1 cellular context compared by ENCODE assay signal in the genomic region with DNA sequence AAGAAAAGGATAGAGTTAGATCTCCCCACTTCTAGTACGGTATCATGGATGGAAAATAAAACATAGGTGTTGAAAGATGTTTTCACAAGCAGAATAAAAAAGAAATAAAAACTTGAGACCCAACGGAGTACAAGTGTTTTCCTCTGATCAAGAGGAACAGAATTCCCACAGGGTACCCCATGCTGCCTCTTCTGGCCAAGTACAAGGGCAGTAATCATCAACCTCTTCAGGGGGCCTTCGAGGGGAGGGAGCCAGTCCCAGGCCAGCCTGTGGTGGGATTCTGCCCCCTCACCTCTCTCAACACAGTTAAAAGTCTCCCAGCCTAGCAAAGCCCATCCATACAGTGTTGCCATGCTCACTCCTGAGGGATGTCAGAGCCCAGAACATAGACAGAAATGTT.
TF ChIP-seq lines count a peak whose summit lies in the region.

No MANE protein-coding gene starts in this region.

TF ChIP-seq in GM23338, 12 proteins besides CTCF, POLR2A, EP300 and RAD21 (continued from another document):
- TF ChIP-seq, protein P1, sequence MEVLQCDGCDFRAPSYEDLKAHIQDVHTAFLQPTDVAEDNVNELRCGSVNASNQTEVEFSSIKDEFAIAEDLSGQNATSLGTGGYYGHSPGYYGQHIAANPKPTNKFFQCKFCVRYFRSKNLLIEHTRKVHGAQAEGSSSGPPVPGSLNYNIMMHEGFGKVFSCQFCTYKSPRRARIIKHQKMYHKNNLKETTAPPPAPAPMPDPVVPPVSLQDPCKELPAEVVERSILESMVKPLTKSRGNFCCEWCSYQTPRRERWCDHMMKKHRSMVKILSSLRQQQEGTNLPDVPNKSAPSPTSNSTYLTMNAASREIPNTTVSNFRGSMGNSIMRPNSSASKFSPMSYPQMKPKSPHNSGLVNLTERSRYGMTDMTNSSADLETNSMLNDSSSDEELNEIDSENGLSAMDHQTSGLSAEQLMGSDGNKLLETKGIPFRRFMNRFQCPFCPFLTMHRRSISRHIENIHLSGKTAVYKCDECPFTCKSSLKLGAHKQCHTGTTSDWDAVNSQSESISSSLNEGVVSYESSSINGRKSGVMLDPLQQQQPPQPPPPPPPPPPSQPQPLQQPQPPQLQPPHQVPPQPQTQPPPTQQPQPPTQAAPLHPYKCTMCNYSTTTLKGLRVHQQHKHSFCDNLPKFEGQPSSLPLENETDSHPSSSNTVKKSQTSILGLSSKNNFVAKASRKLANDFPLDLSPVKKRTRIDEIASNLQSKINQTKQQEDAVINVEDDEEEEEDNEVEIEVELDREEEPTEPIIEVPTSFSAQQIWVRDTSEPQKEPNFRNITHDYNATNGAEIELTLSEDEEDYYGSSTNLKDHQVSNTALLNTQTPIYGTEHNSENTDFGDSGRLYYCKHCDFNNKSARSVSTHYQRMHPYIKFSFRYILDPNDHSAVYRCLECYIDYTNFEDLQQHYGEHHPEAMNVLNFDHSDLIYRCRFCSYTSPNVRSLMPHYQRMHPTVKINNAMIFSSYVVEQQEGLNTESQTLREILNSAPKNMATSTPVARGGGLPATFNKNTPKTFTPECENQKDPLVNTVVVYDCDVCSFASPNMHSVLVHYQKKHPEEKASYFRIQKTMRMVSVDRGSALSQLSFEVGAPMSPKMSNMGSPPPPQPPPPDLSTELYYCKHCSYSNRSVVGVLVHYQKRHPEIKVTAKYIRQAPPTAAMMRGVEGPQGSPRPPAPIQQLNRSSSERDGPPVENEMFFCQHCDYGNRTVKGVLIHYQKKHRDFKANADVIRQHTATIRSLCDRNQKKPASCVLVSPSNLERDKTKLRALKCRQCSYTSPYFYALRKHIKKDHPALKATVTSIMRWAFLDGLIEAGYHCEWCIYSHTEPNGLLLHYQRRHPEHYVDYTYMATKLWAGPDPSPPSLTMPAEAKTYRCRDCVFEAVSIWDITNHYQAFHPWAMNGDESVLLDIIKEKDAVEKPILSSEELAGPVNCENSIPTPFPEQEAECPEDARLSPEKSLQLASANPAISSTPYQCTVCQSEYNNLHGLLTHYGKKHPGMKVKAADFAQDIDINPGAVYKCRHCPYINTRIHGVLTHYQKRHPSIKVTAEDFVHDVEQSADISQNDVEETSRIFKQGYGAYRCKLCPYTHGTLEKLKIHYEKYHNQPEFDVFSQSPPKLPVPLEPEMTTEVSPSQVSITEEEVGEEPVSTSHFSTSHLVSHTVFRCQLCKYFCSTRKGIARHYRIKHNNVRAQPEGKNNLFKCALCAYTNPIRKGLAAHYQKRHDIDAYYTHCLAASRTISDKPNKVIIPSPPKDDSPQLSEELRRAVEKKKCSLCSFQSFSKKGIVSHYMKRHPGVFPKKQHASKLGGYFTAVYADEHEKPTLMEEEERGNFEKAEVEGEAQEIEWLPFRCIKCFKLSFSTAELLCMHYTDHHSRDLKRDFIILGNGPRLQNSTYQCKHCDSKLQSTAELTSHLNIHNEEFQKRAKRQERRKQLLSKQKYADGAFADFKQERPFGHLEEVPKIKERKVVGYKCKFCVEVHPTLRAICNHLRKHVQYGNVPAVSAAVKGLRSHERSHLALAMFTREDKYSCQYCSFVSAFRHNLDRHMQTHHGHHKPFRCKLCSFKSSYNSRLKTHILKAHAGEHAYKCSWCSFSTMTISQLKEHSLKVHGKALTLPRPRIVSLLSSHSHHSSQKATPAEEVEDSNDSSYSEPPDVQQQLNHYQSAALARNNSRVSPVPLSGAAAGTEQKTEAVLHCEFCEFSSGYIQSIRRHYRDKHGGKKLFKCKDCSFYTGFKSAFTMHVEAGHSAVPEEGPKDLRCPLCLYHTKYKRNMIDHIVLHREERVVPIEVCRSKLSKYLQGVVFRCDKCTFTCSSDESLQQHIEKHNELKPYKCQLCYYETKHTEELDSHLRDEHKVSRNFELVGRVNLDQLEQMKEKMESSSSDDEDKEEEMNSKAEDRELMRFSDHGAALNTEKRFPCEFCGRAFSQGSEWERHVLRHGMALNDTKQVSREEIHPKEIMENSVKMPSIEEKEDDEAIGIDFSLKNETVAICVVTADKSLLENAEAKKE (CRISPR knock-in tag; IDR thresholded peaks at IDR 0.05): no peak
- TF ChIP-seq JUNB (IDR thresholded peaks at IDR 0.05; ENCODE audit: unreplicated experiment) (no peak), POLR2AphosphoS5 (IDR thresholded peaks at IDR 0.05; ENCODE audit: low read depth) (no peak), EZH2 (IDR thresholded peaks at IDR 0.05; ENCODE audit: low read depth, unreplicated experiment) (no peak), ZNF331 (CRISPR knock-in tag; IDR thresholded peaks at IDR 0.05; ENCODE audit: low read depth) (no peak), STAT1 (IDR thresholded peaks at IDR 0.05; ENCODE audit: unreplicated experiment) (no peak), CREB1 (CRISPR knock-in tag; IDR thresholded peaks at IDR 0.05; ENCODE audit: low read depth) (no peak), ZNF114 (CRISPR knock-in tag; IDR thresholded peaks at IDR 0.05) (no peak)
